In the genomic region with DNA sequence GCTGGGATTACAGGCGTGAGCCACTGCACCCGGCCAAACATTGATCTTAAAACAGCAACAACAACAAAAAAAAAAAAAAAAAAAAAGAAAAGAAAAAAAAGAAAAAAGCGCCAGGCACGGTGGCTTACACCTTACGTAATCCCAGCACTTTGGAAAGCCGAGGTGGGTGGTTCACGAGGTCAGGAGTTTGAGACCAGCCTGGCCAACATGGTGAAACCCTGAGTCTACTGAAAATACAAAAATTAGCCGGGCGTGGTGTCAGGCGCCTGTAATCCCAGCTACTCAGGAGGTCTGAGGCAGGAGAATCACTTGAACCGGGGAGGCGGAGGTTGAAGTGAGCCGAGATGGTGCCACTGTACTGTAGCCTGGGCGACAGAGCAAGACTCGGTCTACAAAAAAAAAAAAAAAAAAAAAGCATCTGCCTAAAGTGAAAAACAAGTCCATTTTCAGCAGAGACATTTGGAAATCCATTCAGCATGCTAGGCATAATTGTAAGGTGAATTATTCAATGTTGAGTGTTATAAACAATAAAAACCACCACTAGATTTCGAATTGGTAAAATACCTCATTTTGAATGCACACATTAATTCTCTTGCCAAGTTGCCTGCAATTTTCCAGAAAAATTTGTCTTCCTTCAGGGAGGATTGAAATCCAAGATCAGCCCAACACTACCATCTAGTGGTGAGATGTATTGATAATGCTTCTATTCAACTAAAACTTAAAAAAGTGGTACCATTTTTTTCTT, we compare ENCODE assay signal across 8 cellular contexts. TPM values are rescaled to one million over a fixed set of nuclear protein-coding genes. Genes with fewer than 3 reads are reported as not detected.
A peak's percentile ranks its signal among the peaks of the same experiment; 100 is the strongest.
DNase-seq lines count a peak whose midpoint lies in the region; ATAC-seq and TF ChIP-seq lines count a peak whose summit lies in the region.

No MANE protein-coding gene starts in this region.

- no peak overlapping the region for H3K4me2 ChIP-seq in HCT116 (ENCODE audit: low read length)

- ATAC-seq in HCT116 (peak; percentile 63; the same call in 1 of the 2 replicates), lower lobe of right lung (peak; percentile 53 to 59), GM19397 (IDR thresholded peaks at IDR 0.05; ENCODE audit: unreplicated experiment) (no peak)

- TF ChIP-seq CTCF in HCT116 (IDR thresholded peaks at IDR 0.05 in 2 of 3, conservative IDR thresholded peaks at IDR 0.05 in 1 of 3; ENCODE audit: borderline replicate concordance in 1 of 3, insufficient read depth in 1 of 3, low read depth in 2 of 3, low read length in 2 of 3) (peak; percentile 39 to 79 (median 59); a peak in 5 of 6 replicates), chondrocyte (IDR thresholded peaks at IDR 0.05) (peak; percentile 91), lower lobe of right lung (IDR thresholded peaks at IDR 0.05) (peak; percentile 72)

- H3K36me3 ChIP-seq in HCT116 (ENCODE audit: control insufficient read depth in 1 of 2, insufficient read depth in 2 of 2, low read length in 2 of 2) (peaks cover 2 to 16% of the 10 kb centered on the region in 2 experiments; a peak in 1 of 4 replicates), lower lobe of right lung (peaks cover 45% of the 10 kb centered on the region)

- H3K4me3 Mint-ChIP-seq in chondrocyte (ENCODE audit: unreplicated experiment) = no peak overlapping the region

- H2AFZ ChIP-seq in HCT116 (ENCODE audit: low read depth, low read length, poor library complexity, severe bottlenecking) = no peak overlapping the region

- CTCF ChIA-PET in HCT116 (lab: Charles Lee) = interaction anchor here (0.6 to 1.8 kb wide), 19 partner anchors 8 to 309 kb away, joined by 3 to 29 read pairs (median 7); partner anchors contain the start of genes CERS5, COX14, GPD1 and SMARCD1

- no peak for TF ChIP-seq POLR2A in HCT116 (IDR thresholded peaks at IDR 0.05; ENCODE audit: borderline replicate concordance, extremely low read depth, insufficient read depth, insufficient read length)

- H3K9me3 Mint-ChIP-seq in chondrocyte (ENCODE audit: low read depth) = peaks cover 1% of the 10 kb centered on the region

- POLR2A ChIA-PET in HCT116 (lab: Charles Lee) = interaction anchor here (0.7 to 1.3 kb wide), 4 partner anchors 8 to 90 kb away, joined by 3 to 5 read pairs (median 3); partner anchors contain the start of genes CERS5 and SMARCD1

- DNase-seq in CMK (ENCODE audit: low read depth) (peak; percentile 56), HCT116 (ENCODE audit: low read depth, low spot score) (peak; percentile 58), NOMO-1 treated with DMSO at 0.1 percent for 48 hours (lab: John Stamatoyannopoulos, UW; ENCODE audit: unreplicated experiment) (peak; percentile 38), chondrocyte (ENCODE audit: low spot score) (no peak), lower lobe of right lung (no peak), GM19240 (ENCODE audit: insufficient read length, low spot score) (no peak), activated gamma-delta T cell (lab: John Stamatoyannopoulos, UW) (no peak)

- no peak overlapping the region for H3K27ac ChIP-seq in HCT116 (ENCODE audit: low read depth, low read length)
- H3K27ac ChIP-seq in lower lobe of right lung = no peak overlapping the region

- H3K79me2 ChIP-seq in HCT116 (ENCODE audit: insufficient read depth, low read length) = no peaks in the 10 kb centered on the region

- H3K27me3 ChIP-seq in HCT116 (ENCODE audit: insufficient read depth, low read length) (no peaks in the 10 kb centered on the region), lower lobe of right lung (ENCODE audit: low read depth) (no peaks in the 10 kb centered on the region)

- no peak overlapping the region for H3K4me3 ChIP-seq in HCT116 (replicated peaks in 1 of 2; ENCODE audit: low read depth in 1 of 2, low read length in 2 of 2)
- H3K4me3 ChIP-seq in lower lobe of right lung = no peak overlapping the region

- no peaks in the 10 kb centered on the region for H3K9me2 ChIP-seq in HCT116 (ENCODE audit: insufficient read depth)

- peak overlapping the region; percentile 55 for H3K27ac Mint-ChIP-seq in chondrocyte (ENCODE audit: unreplicated experiment)

- H4K20me1 ChIP-seq in HCT116 (ENCODE audit: insufficient read depth) = no peaks in the 10 kb centered on the region

- peak; percentile 84 for TF ChIP-seq RAD21 in HCT116 (IDR thresholded peaks at IDR 0.05; ENCODE audit: low read depth)

- H3K9me3 ChIP-seq in HCT116 (ENCODE audit: control insufficient read depth in 1 of 2, insufficient read depth in 1 of 2, low read depth in 1 of 2, low read length in 2 of 2) (no peaks in the 10 kb centered on the region), lower lobe of right lung (no peaks in the 10 kb centered on the region)

- RAD21 ChIA-PET in HCT116 (lab: Charles Lee; ENCODE audit: low non-redundant PET in 1 of 2, low total read pairs in 2 of 2, uncharacterized antibody in 2 of 2, unreplicated experiment in 2 of 2) = interaction anchor here (0.7 to 1.0 kb wide), 4 partner anchors 74 to 434 kb away, joined by 3 to 6 read pairs (median 4); no protein-coding TSS in a partner anchor

- H3K4me1 Mint-ChIP-seq in chondrocyte (ENCODE audit: low read depth) = peaks cover 11% of the 10 kb centered on the region

- H3K9ac ChIP-seq in HCT116 (ENCODE audit: low read length) = no peak overlapping the region

- peaks cover 20% of the 10 kb centered on the region for H3K36me3 Mint-ChIP-seq in chondrocyte (ENCODE audit: low read depth)

- H3K27me3 Mint-ChIP-seq in chondrocyte (ENCODE audit: low read depth) = no peaks in the 10 kb centered on the region

- no TSS peak for BruUV-seq in HCT116 (replicated peaks; lab: Mats Ljungman, UMichigan)

- H3K4me1 ChIP-seq in HCT116 (ENCODE audit: control insufficient read depth in 1 of 2, insufficient read depth in 2 of 2, low read length in 2 of 2) (peaks cover under 1 to 4% of the 10 kb centered on the region in 2 experiments; a peak in 3 of 4 replicates), lower lobe of right lung (no peaks in the 10 kb centered on the region)

- intact Hi-C loops in HCT116 (cut with micrococcal nuclease) = loop anchor here (1.0 to 2.0 kb wide), 2 partner anchors 100 to 208 kb away; no protein-coding TSS in a partner anchor
- intact Hi-C loops in lower lobe of right lung (cut with DNase I) = no loop called here

TF ChIP-seq in HCT116, 20 proteins besides CTCF, POLR2A, EP300 and RAD21 (continues in another document):
- TF ChIP-seq ZFX (IDR thresholded peaks at IDR 0.05) (no peak), ZNF274 (IDR thresholded peaks at IDR 0.05; ENCODE audit: low read depth, low read length) (no peak), SP1 (IDR thresholded peaks at IDR 0.05; ENCODE audit: low read depth) (no peak), CBX3 (IDR thresholded peaks at IDR 0.05; ENCODE audit: low read depth) (no peak), YY1 (IDR thresholded peaks at IDR 0.05; ENCODE audit: extremely low read depth, insufficient replicate concordance, low read depth, low read length) (no peak), EZH2phosphoT487 (IDR thresholded peaks at IDR 0.05; ENCODE audit: borderline replicate concordance) (no peak), SIN3A (IDR thresholded peaks at IDR 0.05; ENCODE audit: low read depth) (no peak), ZBTB33 (IDR thresholded peaks at IDR 0.05; ENCODE audit: extremely low read depth, insufficient replicate concordance, low read length) (no peak), ELF1 (IDR thresholded peaks at IDR 0.05; ENCODE audit: borderline replicate concordance, low read depth) (no peak), CEBPB (IDR thresholded peaks at IDR 0.05; ENCODE audit: low read depth) (no peak), MAX (IDR thresholded peaks at IDR 0.05) (no peak), EZH2 (IDR thresholded peaks at IDR 0.05) (no peak)

RNA-seq across cellular contexts. Expression of gene CERS5, which starts 8.0 kb away (rescaled TPM):
- total RNA-seq in HCT116 (2021; ENCODE audit: unreplicated experiment) (33.4 TPM), chondrocyte (77.2 to 81.3 TPM (median 80.9 TPM) in 3 replicates), lower lobe of right lung (37.7 TPM)
- polyA plus RNA-seq in HCT116 (2012) = 30.0 and 31.0 TPM in 2 replicates

Comparison
In these comparisons a context has a peak if more than half of its experiments do, and no peak if none do; other contexts are left out.
1. DNase-seq: peak in CMK (single experiment), HCT116 (single experiment) and NOMO-1 treated with DMSO at 0.1 percent for 48 hours (single experiment); none in chondrocyte (single experiment), lower lobe of right lung (single experiment), GM19240 (single experiment) and activated gamma-delta T cell (single experiment).
2. Peak in every context shown above with its lines, with median percentiles within 50 percentile points of each other: CTCF ChIP-seq.